In the genomic region with DNA sequence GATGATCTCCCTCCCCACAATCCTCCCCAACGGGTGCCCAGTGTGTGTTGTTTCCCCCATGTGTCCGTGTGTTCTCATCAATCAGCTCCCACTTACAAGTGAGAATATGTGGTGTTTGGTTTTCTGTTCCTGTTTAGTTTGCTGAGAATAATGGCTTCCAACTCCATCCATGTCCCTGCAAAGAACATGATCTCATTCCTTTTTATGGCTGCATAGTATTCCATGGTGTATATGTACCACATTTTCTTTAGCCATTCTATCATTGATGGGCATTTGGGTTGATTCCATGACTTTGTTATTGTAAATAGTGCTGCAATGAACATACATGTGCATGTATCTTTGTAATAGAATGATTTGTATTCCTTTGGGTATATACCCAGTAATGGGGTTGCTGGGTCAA, we compare ENCODE assay signal across 4 cellular contexts. TPM values are rescaled to one million over a fixed set of nuclear protein-coding genes. Genes with fewer than 3 reads are reported as not detected.
A peak's percentile ranks its signal among the peaks of the same experiment; 100 is the strongest.
DNase-seq lines count a peak whose midpoint lies in the region; ATAC-seq, FAIRE-seq and TF ChIP-seq lines count a peak whose summit lies in the region.
"Not testable (repeated sequence)": the region's sequence is repeated elsewhere in the genome, so short reads cannot be mapped to it uniquely, and the experiment has no call there.

No MANE protein-coding gene starts in this region.

- not testable (repeated sequence) for TF ChIP-seq RAD21 in K562 (CRISPR knock-in tag; conservative IDR thresholded peaks at IDR 0.05 in 1 of 2, IDR thresholded peaks at IDR 0.05 in 1 of 2)

- FAIRE-seq in GM12891 (lab: Jason Lieb, UNC) = peak; percentile 20
- not testable (repeated sequence) for FAIRE-seq in K562 (lab: Jason Lieb, UNC)

- H4K20me1 ChIP-seq in K562 (replicated peaks; ENCODE audit: control insufficient read depth, insufficient read depth, low read length) = not testable (repeated sequence)

- TF ChIP-seq POLR2A in GM12891 (IDR thresholded peaks at IDR 0.05; ENCODE audit: low read depth, low read length); K562 (conservative IDR thresholded peaks at IDR 0.05): not testable (repeated sequence)

- not testable (repeated sequence) for H3K36me3 ChIP-seq in HEK293 (ENCODE audit: control insufficient read depth in 2 of 2, insufficient read depth in 1 of 2, low read length in 2 of 2); K562 (ENCODE audit: control insufficient read depth, insufficient read depth, low read length)

- H3K9me3 ChIP-seq in HEK293 (ENCODE audit: control insufficient read depth, insufficient read depth, low read depth, low read length); K562 (replicated peaks; ENCODE audit: control insufficient read depth, insufficient read depth, low read depth, low read length): not testable (repeated sequence)

- H3K9me1 ChIP-seq in K562 (ENCODE audit: control insufficient read depth, insufficient read depth, low read length) = not testable (repeated sequence)

- in situ Hi-C loops in K562 (cut with MboI) = not testable (repeated sequence)

- ATAC-seq in SK-N-SH treated with all-trans-retinoic acid at 6 μM for 48 hours, K562: not testable (repeated sequence)

- H3K4me2 ChIP-seq in K562 (ENCODE audit: insufficient read depth, low read length) = not testable (repeated sequence)

- not testable (repeated sequence) for H3K27me3 ChIP-seq in K562 (ENCODE audit: control insufficient read depth in 2 of 2, insufficient read depth in 2 of 2, low read length in 2 of 2)

- TF ChIP-seq CTCF in HEK293 (tag by site-specific recombination; IDR thresholded peaks at IDR 0.05); K562 (IDR thresholded peaks at IDR 0.05 in 2 of 3, conservative IDR thresholded peaks at IDR 0.05 in 1 of 3; ENCODE audit: insufficient read depth in 2 of 3, low read depth in 1 of 3, low read length in 3 of 3): not testable (repeated sequence)

- CTCF ChIA-PET in HEK293 (lab: Yijun Ruan, JAX); K562 (lab: Yijun Ruan, JAX; ENCODE audit: low intra/inter-chr PET ratio): not testable (repeated sequence)

- not testable (repeated sequence) for TF ChIP-seq EP300 in K562 (IDR thresholded peaks at IDR 0.05; ENCODE audit: low read length)

- H3K9ac ChIP-seq in K562 (ENCODE audit: insufficient read depth in 1 of 2, low read depth in 2 of 2, low read length in 2 of 2) = not testable (repeated sequence)

- DNase-seq in GM12891 (ENCODE audit: insufficient read length, low spot score); K562 (ENCODE audit: extremely low read depth in 1 of 4, low spot score in 3 of 4): not testable (repeated sequence)

- POLR2A ChIA-PET in HEK293 (lab: Yijun Ruan, JAX); K562 (lab: Yijun Ruan, JAX): not testable (repeated sequence)

- intact Hi-C loops in K562 (cut with micrococcal nuclease) = not testable (repeated sequence)

- H3K4me3 ChIP-seq in HEK293 (ENCODE audit: low read depth, low read length); K562: not testable (repeated sequence)

- not testable (repeated sequence) for H3K27ac ChIP-seq in HEK293 (ENCODE audit: extremely low read depth, low read depth, low read length); K562 (ENCODE audit: extremely low read depth, low read depth, low read length)

- not testable (repeated sequence) for H3K79me2 ChIP-seq in K562 (ENCODE audit: control insufficient read depth, insufficient read depth, low read length)

- not testable (repeated sequence) for H2AFZ ChIP-seq in K562 (ENCODE audit: low read depth, low read length)

- not testable (repeated sequence) for BruUV-seq in K562 (replicated peaks; lab: Mats Ljungman, UMichigan)

- not testable (repeated sequence) for H3K4me1 ChIP-seq in HEK293 (ENCODE audit: control insufficient read depth, insufficient read depth, low read length); K562 (replicated peaks in 1 of 2; ENCODE audit: control insufficient read depth in 2 of 2, insufficient read depth in 2 of 2, low read length in 2 of 2)

- WGBS in K562 (ENCODE audit: insufficient coverage, low coverage, missing lambda C conversion rate) = 71% methylated on average over 2 of the region's 2 CpGs

TF ChIP-seq in HEK293, 187 proteins besides CTCF, POLR2A, EP300 and RAD21:
- peak; percentile 97 for TF ChIP-seq ZNF146 (tag by site-specific recombination; IDR thresholded peaks at IDR 0.05)

TF ChIP-seq in SK-N-SH treated with all-trans-retinoic acid at 6 μM for 48 hours, 23 proteins besides CTCF, POLR2A, EP300 and RAD21:
- peak; percentile 16; the same call in 1 of the 2 replicates for TF ChIP-seq ZNF8 (CRISPR knock-in tag; IDR thresholded peaks at IDR 0.05)

TF ChIP-seq in K562, 482 proteins besides CTCF, POLR2A, EP300 and RAD21:
- TF ChIP-seq ZNF146 (CRISPR knock-in tag; IDR thresholded peaks at IDR 0.05; ENCODE audit: unreplicated experiment) = peak; percentile 54

RNA-seq across cellular contexts. Expression of gene WBP4, which starts 34.4 kb away (rescaled TPM):
- polyA plus RNA-seq in GM12891 (2012; ENCODE audit: low read depth, missing spikeins) = 12.1 TPM
- total RNA-seq in K562 (2011; cell fraction: chromatin; rRNA removed; ENCODE audit: low replicate concordance) = 1.9 and 5.9 TPM in 2 replicates
- total RNA-seq in K562 (2011; cell fraction: nucleolus; rRNA removed) = 1.5 and 1.6 TPM in 2 replicates
- total RNA-seq in K562 (2011; cell fraction: nucleoplasm; rRNA removed) = 2.6 and 4.3 TPM in 2 replicates
- total RNA-seq in K562 (2014; rRNA removed) (6.4 and 6.9 TPM in 2 replicates), K562 (2014; rRNA removed; fragmentation: Illumina TruSeq; extraction: Trizol) (8.8 and 10.0 TPM in 2 replicates), K562 (2015; rRNA removed; fragmentation: Illumina TruSeq; extraction: Trizol) (8.3 and 8.4 TPM in 2 replicates), K562 (2021) (4.2 and 5.6 TPM in 2 replicates)
- polyA plus RNA-seq in K562 (2011; rRNA removed) (4.7 and 7.9 TPM in 2 replicates), K562 (2014; fragmentation: Illumina TruSeq; extraction: Trizol) (11.3 and 12.2 TPM in 2 replicates), K562 (2014; fragmentation: Nextera tagmentation; extraction: Ambion mirVana) (1 to 10 TPM; 5.5 to 6.1 TPM), K562 (2014; rRNA removed) (10.0 and 11.2 TPM in 2 replicates)
- polyA plus RNA-seq in K562 (2011; cell fraction: cytosol; rRNA removed) = 0.70 and 1.5 TPM in 2 replicates
- polyA plus RNA-seq in K562 (2011; cell fraction: nucleus; rRNA removed) = 2.5 and 3.2 TPM in 2 replicates
- 6.2 and 6.7 TPM in 2 replicates for polyA plus RNA-seq in K562 (2012)
- 3.2 and 3.5 TPM in 2 replicates for polyA minus RNA-seq in K562 (2011; rRNA and poly(A)+ RNA removed)
- 1.9 and 2.6 TPM in 2 replicates for polyA minus RNA-seq in K562 (2011; cell fraction: cytosol; rRNA and poly(A)+ RNA removed)
- polyA minus RNA-seq in K562 (2011; cell fraction: nucleus; rRNA and poly(A)+ RNA removed) = 2.4 and 4.1 TPM in 2 replicates

RNA-seq across cellular contexts. Expression of gene KBTBD6, which starts 36.9 kb away (rescaled TPM):
- 0.95 TPM for polyA plus RNA-seq in GM12891 (2012; ENCODE audit: low read depth, missing spikeins)
- total RNA-seq in K562 (2011; cell fraction: chromatin; rRNA removed; ENCODE audit: low replicate concordance) = 4.5 and 6.3 TPM in 2 replicates
- 5.0 and 5.9 TPM in 2 replicates for total RNA-seq in K562 (2011; cell fraction: nucleolus; rRNA removed)
- 3.9 and 5.2 TPM in 2 replicates for total RNA-seq in K562 (2011; cell fraction: nucleoplasm; rRNA removed)
- total RNA-seq in K562 (2014; rRNA removed) = 3.3 and 4.3 TPM in 2 replicates
- 3.9 TPM in 2 replicates for total RNA-seq in K562 (2014; rRNA removed; fragmentation: Illumina TruSeq; extraction: Trizol)
- total RNA-seq in K562 (2015; rRNA removed; fragmentation: Illumina TruSeq; extraction: Trizol) = 4.6 and 4.9 TPM in 2 replicates
- total RNA-seq in K562 (2021) = 3.8 and 4.9 TPM in 2 replicates
- polyA plus RNA-seq in K562 (2011; rRNA removed) = 2.6 and 3.4 TPM in 2 replicates
- 2.6 and 3.2 TPM in 2 replicates for polyA plus RNA-seq in K562 (2011; cell fraction: cytosol; rRNA removed)
- polyA plus RNA-seq in K562 (2011; cell fraction: nucleus; rRNA removed) = 1.1 and 1.2 TPM in 2 replicates
- 2.6 and 3.2 TPM in 2 replicates for polyA plus RNA-seq in K562 (2012)
- polyA plus RNA-seq in K562 (2014; fragmentation: Illumina TruSeq; extraction: Trizol) = 2.8 and 3.2 TPM in 2 replicates
- 1 to 10 TPM; 2.1 to 2.8 TPM for polyA plus RNA-seq in K562 (2014; fragmentation: Nextera tagmentation; extraction: Ambion mirVana)
- polyA plus RNA-seq in K562 (2014; rRNA removed) = 1.9 and 2.5 TPM in 2 replicates
- polyA minus RNA-seq in K562 (2011; rRNA and poly(A)+ RNA removed) = 7.6 and 7.7 TPM in 2 replicates
- polyA minus RNA-seq in K562 (2011; cell fraction: cytosol; rRNA and poly(A)+ RNA removed) = 3.6 and 3.8 TPM in 2 replicates
- 2.3 and 4.3 TPM in 2 replicates for polyA minus RNA-seq in K562 (2011; cell fraction: nucleus; rRNA and poly(A)+ RNA removed)
